In genomic region chr2:161424179-161424763, GRCh38 we compare ENCODE assay signal across 10 cellular contexts. TPM values are rescaled to one million over a fixed set of nuclear protein-coding genes. Genes with fewer than 3 reads are reported as not detected.
DNase-seq lines count a peak whose midpoint lies in the region; ATAC-seq and TF ChIP-seq lines count a peak whose summit lies in the region.
"Had no signal": no experiment of that assay in that cellular context is flagged by ENCODE, and none has a peak within 500 bp of the region (broad histone marks: within the 10 kb centered on the region; RNA-seq: fewer than 3 reads in every experiment).

No MANE protein-coding gene starts in this region.

- H3K27ac Mint-ChIP-seq in naive thymus-derived CD4-positive, alpha-beta T cell = peak overlapping the region in 5 of 9 donors; percentile 8 to 90 (median 22)

- peaks cover 16 to 46% (median 35%) of the 10 kb centered on the region in 7 donors for H3K4me1 Mint-ChIP-seq in naive thymus-derived CD4-positive, alpha-beta T cell

- TF ChIP-seq CTCF in heart right ventricle (IDR thresholded peaks at IDR 0.05) = no peak
- no peak for TF ChIP-seq CTCF in thyroid gland (IDR thresholded peaks at IDR 0.05)
- no peak for TF ChIP-seq CTCF in right lobe of liver (IDR thresholded peaks at IDR 0.05)

- H3K9me3 ChIP-seq in heart right ventricle (no peaks in the 10 kb centered on the region), thyroid gland (no peaks in the 10 kb centered on the region), right lobe of liver (no peaks in the 10 kb centered on the region)
- peaks cover 0 to 3% (median 0%) of the 10 kb centered on the region in 3 experiments for H3K9me3 ChIP-seq in naive thymus-derived CD4-positive, alpha-beta T cell (ENCODE audit: control insufficient read depth in 2 of 3, low read length in 3 of 3)

- DNase-seq in heart right ventricle (no peak), cardiac septum (ENCODE audit: low spot score) (no peak), medulla oblongata (ENCODE audit: extremely low spot score) (no peak), thyroid gland (no peak), right lobe of liver (no peak)
- DNase-seq in naive thymus-derived CD4-positive, alpha-beta T cell = peak in 1 of 9 donors; percentile 21
- DNase-seq: activated CD4-positive, CD25-positive, alpha-beta regulatory T cell treated with anti-CD3 and anti-CD28 coated beads, Interleukin-2, amount 50 U/mL, for 72 hours had no signal

- CTCF ChIA-PET in naive thymus-derived CD4-positive, alpha-beta T cell (lab: Charles Lee) = no interaction called here

- intact Hi-C loops in heart right ventricle (cut with DNase I) = loop anchor here in 1 of 10 donors (10.0 kb wide), 1 partner anchor 701 kb away; no protein-coding TSS in a partner anchor
- intact Hi-C loops in cardiac septum (cut with DNase I) = no loop called here
- intact Hi-C loops in naive thymus-derived CD4-positive, alpha-beta T cell (cut with micrococcal nuclease) = loop anchor here in 1 of 2 donors (1.0 to 10.0 kb wide), 2 partner anchors 8 to 921 kb away; partner anchors contain the start of genes GCA and TBR1
- intact Hi-C loops in thyroid gland (cut with DNase I) = loop anchor here (10.0 kb wide), 1 partner anchor 89 kb away; no protein-coding TSS in a partner anchor
- intact Hi-C loops in right lobe of liver (cut with DNase I) = no loop called here

- POLR2A ChIA-PET in naive thymus-derived CD4-positive, alpha-beta T cell (lab: Charles Lee) = no interaction called here

- H3K36me3 Mint-ChIP-seq in naive thymus-derived CD4-positive, alpha-beta T cell = peaks cover 0 to 10% (median 5%) of the 10 kb centered on the region in 5 donors

- ATAC-seq in heart right ventricle (no peak), right lobe of liver (no peak)
- no peak for ATAC-seq in naive thymus-derived CD4-positive, alpha-beta T cell

- no peaks in the 10 kb centered on the region for H3K36me3 ChIP-seq in heart right ventricle
- no peaks in the 10 kb centered on the region for H3K36me3 ChIP-seq in naive thymus-derived CD4-positive, alpha-beta T cell (ENCODE audit: control insufficient read depth in 2 of 3, insufficient read depth in 3 of 3, low read length in 3 of 3)
- H3K36me3 ChIP-seq in urinary bladder (ENCODE audit: insufficient read depth) = no peaks in the 10 kb centered on the region
- H3K36me3 ChIP-seq in thyroid gland = no peaks in the 10 kb centered on the region
- H3K36me3 ChIP-seq in right lobe of liver = no peaks in the 10 kb centered on the region

- 6 to 10% methylated on average over 26 of the region's 26 CpGs for WGBS in heart right ventricle, 2 donors
- WGBS in urinary bladder = 6% methylated on average over 26 of the region's 26 CpGs
- WGBS in thyroid gland, 2 donors = 10 to 16% methylated on average over 24 to 25 of the region's 26 CpGs
- 10% methylated on average over 13 of the region's 26 CpGs for WGBS in right lobe of liver (ENCODE audit: insufficient coverage, low coverage, low lambda C conversion rate, missing lambda C conversion rate)

- TF ChIP-seq POLR2A in thyroid gland (IDR thresholded peaks at IDR 0.05) (no peak), right lobe of liver (IDR thresholded peaks at IDR 0.05) (no peak)

- H3K27ac ChIP-seq in heart right ventricle (no peak overlapping the region), cingulate gyrus (ENCODE audit: low read depth, low read length) (peak overlapping the region; percentile 39), urinary bladder (ENCODE audit: low read depth) (no peak overlapping the region), thyroid gland (no peak overlapping the region), right lobe of liver (no peak overlapping the region)
- H3K27ac ChIP-seq in naive thymus-derived CD4-positive, alpha-beta T cell (ENCODE audit: low read depth, low read length) = no peak overlapping the region
- H3K27ac ChIP-seq: C4-2B had no signal

- H3K4me1 ChIP-seq in heart right ventricle (peaks cover 0 to 28% (median 15%) of the 10 kb centered on the region in 9 donors), urinary bladder (ENCODE audit: insufficient read depth) (peaks cover 6% of the 10 kb centered on the region), thyroid gland (peaks cover 4 to 18% of the 10 kb centered on the region in 2 donors), right lobe of liver (peaks cover 0 to 11% (median 0%) of the 10 kb centered on the region in 4 donors)
- peaks cover 5 to 21% of the 10 kb centered on the region in 2 donors for H3K4me1 ChIP-seq in naive thymus-derived CD4-positive, alpha-beta T cell (ENCODE audit: control insufficient read depth in 2 of 2, insufficient read depth in 2 of 2, low read length in 2 of 2)

- H3K9me3 Mint-ChIP-seq in naive thymus-derived CD4-positive, alpha-beta T cell = peaks cover 0 to 43% (median 10%) of the 10 kb centered on the region in 11 donors

- peaks cover 80 to 90% (median 87%) of the 10 kb centered on the region in 5 donors for H3K27me3 Mint-ChIP-seq in naive thymus-derived CD4-positive, alpha-beta T cell

- H3K4me3 Mint-ChIP-seq in naive thymus-derived CD4-positive, alpha-beta T cell = peak overlapping the region; percentile 71 to 89 (median 84)

- peak overlapping the region in 9 of 10 donors; percentile 8 to 40 (median 36) for H3K4me3 ChIP-seq in heart right ventricle
- H3K4me3 ChIP-seq in naive thymus-derived CD4-positive, alpha-beta T cell (ENCODE audit: low read length) = no peak overlapping the region
- H3K4me3 ChIP-seq in urinary bladder (ENCODE audit: low read depth, low read length) = peak overlapping the region; percentile 16
- H3K4me3 ChIP-seq in thyroid gland (replicated peaks in 1 of 3) = peak overlapping the region in 1 of 3 donors; percentile 8
- peak overlapping the region in 1 of 3 donors; percentile 26 for H3K4me3 ChIP-seq in right lobe of liver

- H3K27me3 ChIP-seq in heart right ventricle = peaks cover 32 to 100% (median 100%) of the 10 kb centered on the region in 7 donors
- peaks cover 29 to 82% of the 10 kb centered on the region in 2 donors for H3K27me3 ChIP-seq in naive thymus-derived CD4-positive, alpha-beta T cell (ENCODE audit: control insufficient read depth in 2 of 2, insufficient read depth in 2 of 2, low read length in 2 of 2)
- H3K27me3 ChIP-seq in thyroid gland = peaks cover 82% of the 10 kb centered on the region
- peaks cover 24 to 50% of the 10 kb centered on the region in 2 donors for H3K27me3 ChIP-seq in right lobe of liver

RNA-seq across cellular contexts. Expression of gene TBR1, which starts 8.2 kb away (rescaled TPM):
- total RNA-seq in heart right ventricle = not detected
- polyA plus RNA-seq in heart right ventricle = not detected
- 0.05 TPM for total RNA-seq in cardiac septum
- total RNA-seq in naive thymus-derived CD4-positive, alpha-beta T cell = under 1 TPM in 1 of 5 experiments, not detected in 4; 0.02 TPM
- not detected for polyA plus RNA-seq in naive thymus-derived CD4-positive, alpha-beta T cell
- 0.11 TPM for total RNA-seq in urinary bladder
- not detected for polyA plus RNA-seq in urinary bladder
- under 1 TPM in 1 of 4 donors, not detected in 3; 0.11 TPM for total RNA-seq in thyroid gland
- not detected for total RNA-seq in right lobe of liver
